Comparison of ENCODE assay signal across 14 cellular contexts in the genomic region with DNA sequence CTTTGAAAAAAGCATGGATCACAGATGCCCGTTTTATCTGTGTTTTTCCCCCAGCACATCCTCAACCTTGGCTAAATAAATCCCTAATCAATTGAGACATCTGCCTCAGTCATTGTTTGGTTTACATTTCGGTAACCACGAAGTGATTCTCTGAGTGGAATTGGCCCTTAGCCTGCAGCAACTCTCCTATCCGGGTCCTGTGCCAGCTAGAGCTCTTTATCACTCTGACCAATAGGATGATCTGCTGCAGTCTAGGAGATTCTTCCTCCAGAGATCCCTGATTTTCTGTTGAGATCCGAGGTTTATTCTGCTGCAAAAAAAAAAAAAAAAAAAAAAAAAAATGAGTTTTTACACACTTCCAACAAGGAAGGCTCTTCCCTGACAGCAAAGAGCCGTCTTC.
"Had no signal": no experiment of that assay in that cellular context is flagged by ENCODE, and none has a peak within 500 bp of the region (broad histone marks: within the 10 kb centered on the region; RNA-seq: fewer than 3 reads in every experiment).

No MANE protein-coding gene starts in this region.

- H3K27me3 ChIP-seq: gastroesophageal sphincter, neutrophil, right atrium auricular region had no signal

- H3K4me3 ChIP-seq: gastroesophageal sphincter, right atrium auricular region had no signal

- DNase-seq: effector memory CD4-positive, alpha-beta T cell; foreskin fibroblast; glutamatergic neuron; immature natural killer cell; mammary epithelial cell; naive thymus-derived CD4-positive, alpha-beta T cell; small intestine; stimulated activated CD4-positive, alpha-beta T cell treated with anti-CD3 and anti-CD28 coated beads, Interleukin-2, amount 100 ng/mL, for 48 hours; stimulated activated naive CD4-positive, alpha-beta T cell treated with Interleukin-2 at 50 U/mL for 16 hours; trophoblast cell had no signal

- H3K36me3 ChIP-seq: gastroesophageal sphincter, neutrophil, right atrium auricular region had no signal

- ATAC-seq: esophagus mucosa; gastroesophageal sphincter; naive thymus-derived CD4-positive, alpha-beta T cell had no signal

- H3K27ac ChIP-seq: gastroesophageal sphincter, neutrophil, right atrium auricular region had no signal

- H3K4me1 ChIP-seq: gastroesophageal sphincter, right atrium auricular region had no signal

- H3K9me3 ChIP-seq: neutrophil, right atrium auricular region had no signal
